22 cellular contexts compared by ENCODE assay signal in the genomic region with DNA sequence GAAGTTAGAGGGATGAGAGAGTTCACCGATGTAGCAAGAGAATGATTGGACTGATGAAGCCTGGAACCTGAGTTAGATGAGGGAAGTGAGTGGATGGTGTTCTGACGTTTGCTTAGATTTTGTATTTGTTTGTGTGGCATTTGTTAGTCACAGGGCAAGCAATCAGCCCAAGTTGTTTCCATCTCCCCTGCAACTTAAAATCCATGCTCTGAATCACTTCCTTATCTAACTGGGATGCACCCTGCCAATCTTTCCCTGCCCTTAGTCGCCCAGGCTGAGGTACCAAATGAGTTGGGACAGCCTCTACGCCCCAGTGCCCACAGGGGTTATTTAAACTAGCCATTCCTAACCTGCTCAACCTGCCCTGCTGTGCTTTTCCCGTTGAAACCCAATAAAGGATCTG. TPM values are rescaled to one million over a fixed set of nuclear protein-coding genes. Genes with fewer than 3 reads are reported as not detected.
DNase-seq lines count a peak whose midpoint lies in the region; FAIRE-seq and TF ChIP-seq lines count a peak whose summit lies in the region.
"Had no signal": no experiment of that assay in that cellular context is flagged by ENCODE, and none has a peak within 500 bp of the region (broad histone marks: within the 10 kb centered on the region; RNA-seq: fewer than 3 reads in every experiment).

No MANE protein-coding gene starts in this region.

- DNase-seq in A172 (ENCODE audit: low spot score) = peak; percentile 74
- peak; percentile 48 for DNase-seq in HCEC 1CT
- peak; percentile 59 to 65 for DNase-seq in SJSA1 (ENCODE audit: low read depth in 1 of 2, low spot score in 2 of 2)
- DNase-seq in kidney = no peak
- DNase-seq in MV-4-11 (lab: John Stamatoyannopoulos, UW) = no peak
- DNase-seq in NCI-H128 (lab: John Stamatoyannopoulos, UW; ENCODE audit: unreplicated experiment) = no peak
- DNase-seq in vagina (ENCODE audit: extremely low spot score in 2 of 2) = no peak
- DNase-seq in superior temporal gyrus (ENCODE audit: extremely low spot score) = no peak
- DNase-seq: activated CD4-positive, alpha-beta memory T cell treated with anti-CD3 and anti-CD28 coated beads for 36 hours; activated T-cell treated with anti-CD3 and anti-CD28 coated beads, Interleukin-2, amount 50 U/mL, for 24 hours; DMS 273 treated with DMSO at 0.1 percent for 48 hours; foreskin keratinocyte; hippocampal formation; naive B cell; NCI-H1092 treated with DMSO at 0.1 percent for 48 hours; NCI-H2081; NCI-H510A treated with DMSO at 0.1 percent for 48 hours; pancreas; SHP77; stimulated activated CD4-positive, alpha-beta T cell treated with anti-CD3 and anti-CD28 coated beads, Interleukin-2, amount 100 ng/mL, for 24 hours; T-helper 1 cell had no signal

- H3K27ac ChIP-seq in SJSA1 (peak overlapping the region; percentile 83), kidney (ENCODE audit: low read depth in 2 of 2, low read length in 2 of 2) (peak overlapping the region; percentile 36 to 59), vagina (no peak overlapping the region)
- H3K27ac ChIP-seq: foreskin keratinocyte, KMS-11 had no signal

- intact Hi-C loops in kidney (cut with DNase I) (no loop called here), vagina (cut with DNase I) (no loop called here)

- peaks cover 29% of the 10 kb centered on the region for H3K4me1 ChIP-seq in SJSA1 (replicated peaks)
- peaks cover 47 to 57% of the 10 kb centered on the region in 2 donors for H3K4me1 ChIP-seq in kidney (ENCODE audit: control insufficient read depth in 1 of 2, insufficient read depth in 1 of 2, low read depth in 1 of 2, low read length in 2 of 2)
- H3K4me1 ChIP-seq in vagina = no peaks in the 10 kb centered on the region
- H3K4me1 ChIP-seq: foreskin keratinocyte, pancreas had no signal

- FAIRE-seq in kidney (lab: Jason Lieb, UNC) = no peak
- FAIRE-seq: pancreas had no signal

- peaks cover 8% of the 10 kb centered on the region; the same call in 1 of the 2 replicates for H3K36me3 ChIP-seq in SJSA1
- peaks cover 0 to 7% of the 10 kb centered on the region in 2 donors for H3K36me3 ChIP-seq in kidney (ENCODE audit: control insufficient read depth in 1 of 2, insufficient read depth in 2 of 2, low read length in 2 of 2)
- H3K36me3 ChIP-seq in vagina = no peaks in the 10 kb centered on the region
- H3K36me3 ChIP-seq: pancreas had no signal

- H3K4me3 ChIP-seq in SJSA1 (no peak overlapping the region), kidney (ENCODE audit: low read length in 2 of 2) (no peak overlapping the region), vagina (no peak overlapping the region)
- H3K4me3 ChIP-seq: pancreas had no signal

- no peaks in the 10 kb centered on the region for H3K27me3 ChIP-seq in SJSA1 (replicated peaks)
- no peaks in the 10 kb centered on the region for H3K27me3 ChIP-seq in vagina
- H3K27me3 ChIP-seq: pancreas had no signal

- peak overlapping the region in 1 of 2 donors; percentile 34 for H3K9ac ChIP-seq in kidney (ENCODE audit: low read length in 2 of 2)
- H3K9ac ChIP-seq: KMS-11 had no signal

- TF ChIP-seq CTCF in kidney (IDR thresholded peaks at IDR 0.05; ENCODE audit: borderline replicate concordance, extremely low read depth, insufficient read depth) (no peak), vagina (IDR thresholded peaks at IDR 0.05) (no peak)

- TF ChIP-seq POLR2A in vagina (IDR thresholded peaks at IDR 0.05) = no peak

- H3K9me3 ChIP-seq in SJSA1 (replicated peaks) (no peaks in the 10 kb centered on the region), kidney (ENCODE audit: control insufficient read depth in 1 of 2, low read length in 2 of 2) (no peaks in the 10 kb centered on the region), vagina (no peaks in the 10 kb centered on the region)
- H3K9me3 ChIP-seq: pancreas had no signal

RNA-seq across cellular contexts. Expression of gene PAQR5, which starts 12.6 kb away (rescaled TPM):
- total RNA-seq in A172 (2014; rRNA removed; shearing (Covaris generic)) = 5.3 and 9.2 TPM in 2 replicates
- 7.2 and 10.5 TPM in 2 replicates for total RNA-seq in SJSA1 (2014; rRNA removed; shearing (Covaris generic))
- 51.3 TPM for total RNA-seq in kidney
- 32.7 TPM for polyA plus RNA-seq in kidney (ENCODE audit: insufficient read depth, low read depth, low replicate concordance)
- total RNA-seq in vagina = 9.1 TPM
- polyA plus RNA-seq: foreskin keratinocyte had no signal

Comparison
In these comparisons a context has a peak if more than half of its experiments do, and no peak if none do; other contexts are left out.
1. DNase-seq: peak in A172 (single experiment), HCEC 1CT (single experiment) and SJSA1 (2 of 2); none in kidney (single experiment), MV-4-11 (single experiment), NCI-H128 (single experiment), vagina (0 of 2) and superior temporal gyrus (single experiment).